In the genomic region with DNA sequence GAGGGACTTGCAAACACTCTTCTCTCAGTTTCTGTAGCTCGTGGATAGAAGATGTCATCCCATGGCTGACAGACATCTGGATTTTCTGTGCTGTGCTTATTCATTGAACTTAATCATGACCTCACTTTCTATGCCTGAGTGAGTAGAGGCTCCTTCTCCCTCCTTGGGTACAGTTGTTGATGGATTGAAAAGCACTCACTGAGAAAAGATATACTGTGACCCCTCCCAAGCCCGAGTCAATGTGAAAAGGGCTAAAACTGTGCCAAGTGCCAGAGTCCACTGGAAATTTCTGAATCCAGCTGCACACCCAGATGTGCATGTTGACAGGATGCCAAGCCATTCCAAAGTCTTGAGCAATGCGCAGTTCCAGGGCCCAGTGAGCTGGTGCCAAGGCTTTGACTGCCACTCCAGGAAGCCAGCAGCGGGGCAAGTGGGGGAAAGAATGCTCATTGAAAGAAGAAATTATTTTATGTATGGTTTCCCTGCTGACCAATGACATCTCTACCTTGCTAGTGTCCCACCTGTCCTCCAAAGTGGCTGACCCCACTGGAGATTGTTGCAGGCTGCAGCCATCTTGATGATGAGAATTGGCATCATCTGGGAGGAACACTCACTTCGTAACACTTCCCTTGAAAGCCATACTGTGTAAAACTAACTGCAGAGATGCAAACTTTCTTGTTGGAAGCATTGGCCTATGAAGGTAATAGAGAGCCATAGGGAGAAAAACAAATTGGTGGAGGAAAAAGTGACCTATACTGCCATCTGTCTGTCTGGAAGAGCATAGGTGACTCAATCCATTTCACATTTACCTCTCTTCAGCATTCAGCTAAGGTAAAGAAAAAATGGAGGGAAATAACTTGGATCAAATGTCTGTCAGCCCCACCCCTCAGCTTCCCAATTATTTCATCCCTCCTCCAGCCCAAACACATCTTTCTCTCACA, we compare ENCODE assay signal across 8 cellular contexts.
DNase-seq lines count a peak whose midpoint lies in the region; ATAC-seq, FAIRE-seq and TF ChIP-seq lines count a peak whose summit lies in the region.

No MANE protein-coding gene starts in this region.

- peaks cover 6% of the 10 kb centered on the region for H3K9me3 Mint-ChIP-seq in astrocyte (ENCODE audit: unreplicated experiment)

- no peak overlapping the region for H3K4me3 Mint-ChIP-seq in astrocyte (ENCODE audit: unreplicated experiment)

- H3K4me1 Mint-ChIP-seq in astrocyte (ENCODE audit: low read depth, unreplicated experiment) = no peaks in the 10 kb centered on the region

- TF ChIP-seq CTCF in HCT116 (IDR thresholded peaks at IDR 0.05 in 2 of 3, conservative IDR thresholded peaks at IDR 0.05 in 1 of 3; ENCODE audit: borderline replicate concordance in 1 of 3, insufficient read depth in 1 of 3, low read depth in 2 of 3, low read length in 2 of 3) (peak; percentile 35 to 66 (median 61); a peak in 5 of 6 replicates), astrocyte (IDR thresholded peaks at IDR 0.05; ENCODE audit: insufficient read depth, low read depth, low read length) (peak; percentile 51), kidney epithelial cell (IDR thresholded peaks at IDR 0.05; ENCODE audit: insufficient read depth, low read length, poor library complexity, severe bottlenecking) (peak; percentile 39)

- no peak overlapping the region for H3K27ac Mint-ChIP-seq in astrocyte (ENCODE audit: unreplicated experiment)

- no peaks in the 10 kb centered on the region for H3K79me2 ChIP-seq in HCT116 (ENCODE audit: insufficient read depth, low read length)
- H3K79me2 ChIP-seq in astrocyte (ENCODE audit: insufficient read depth, low read length) = no peaks in the 10 kb centered on the region

- no TSS peak for BruUV-seq in HCT116 (replicated peaks; lab: Mats Ljungman, UMichigan)

- RAD21 ChIA-PET in HCT116 (lab: Charles Lee; ENCODE audit: low non-redundant PET in 1 of 2, low total read pairs in 2 of 2, uncharacterized antibody in 2 of 2, unreplicated experiment in 2 of 2) = no interaction called here

- H3K4me1 ChIP-seq in HCT116 (ENCODE audit: control insufficient read depth in 1 of 2, insufficient read depth in 2 of 2, low read length in 2 of 2) (no peaks in the 10 kb centered on the region), astrocyte (ENCODE audit: insufficient read depth, low read length) (no peaks in the 10 kb centered on the region)

- POLR2A ChIA-PET in HCT116 (lab: Charles Lee) = no interaction called here

- CTCF ChIA-PET in HCT116 (lab: Charles Lee) = interaction anchor here (0.7 to 1.3 kb wide), 4 partner anchors 10 to 746 kb away, joined by 3 to 4 read pairs (median 3); no protein-coding TSS in a partner anchor

- peak; percentile 22 for DNase-seq in AG08395 (ENCODE audit: low spot score)
- DNase-seq in HCT116 (ENCODE audit: low read depth, low spot score) = peak; percentile 4
- DNase-seq in astrocyte (ENCODE audit: low read depth) = no peak
- DNase-seq in kidney epithelial cell (ENCODE audit: low read depth) = peak; percentile 9
- no peak for DNase-seq in NCI-H774 (lab: John Stamatoyannopoulos, UW)
- no peak for DNase-seq in NOMO-1 treated with DMSO at 0.1 percent for 48 hours (lab: John Stamatoyannopoulos, UW; ENCODE audit: unreplicated experiment)

- TF ChIP-seq RAD21 in HCT116 (IDR thresholded peaks at IDR 0.05; ENCODE audit: low read depth) = peak; percentile 53

- H3K27ac ChIP-seq in HCT116 (ENCODE audit: low read depth, low read length) = no peak overlapping the region
- H3K27ac ChIP-seq in astrocyte (ENCODE audit: low read depth, low read length) = no peak overlapping the region

- H3K27me3 Mint-ChIP-seq in astrocyte (ENCODE audit: low read depth, unreplicated experiment) = peaks cover 5% of the 10 kb centered on the region

- ATAC-seq in HCT116 = peak; percentile 83
- no peak for ATAC-seq in HG02840 (IDR thresholded peaks at IDR 0.05; ENCODE audit: low FRiP score, unreplicated experiment)
- ATAC-seq in GM19397 (IDR thresholded peaks at IDR 0.05; ENCODE audit: unreplicated experiment) = no peak

- H4K20me1 ChIP-seq in HCT116 (ENCODE audit: insufficient read depth) (no peaks in the 10 kb centered on the region), astrocyte (ENCODE audit: insufficient read depth, low read length) (no peaks in the 10 kb centered on the region)

- intact Hi-C loops in HCT116 (cut with micrococcal nuclease) = loop anchor here (1.0 to 10.0 kb wide), 3 partner anchors 445 to 1208 kb away; no protein-coding TSS in a partner anchor

- H3K9me3 ChIP-seq in HCT116 (ENCODE audit: control insufficient read depth in 1 of 2, insufficient read depth in 1 of 2, low read depth in 1 of 2, low read length in 2 of 2) (no peaks in the 10 kb centered on the region), astrocyte (ENCODE audit: insufficient read depth, low read depth, low read length) (peaks cover 6% of the 10 kb centered on the region)

- no peaks in the 10 kb centered on the region for H3K9me2 ChIP-seq in HCT116 (ENCODE audit: insufficient read depth)

- TF ChIP-seq POLR2A in HCT116 (IDR thresholded peaks at IDR 0.05; ENCODE audit: borderline replicate concordance, extremely low read depth, insufficient read depth, insufficient read length) = no peak

- no peak overlapping the region for H3K4me3 ChIP-seq in HCT116 (replicated peaks in 1 of 2; ENCODE audit: low read depth in 1 of 2, low read length in 2 of 2)
- no peak overlapping the region for H3K4me3 ChIP-seq in astrocyte (ENCODE audit: insufficient read depth, low read depth, low read length)
- no peak overlapping the region for H3K4me3 ChIP-seq in kidney epithelial cell (ENCODE audit: low read depth, low read length)

- H3K36me3 Mint-ChIP-seq in astrocyte (ENCODE audit: low read depth, unreplicated experiment) = peaks cover 2% of the 10 kb centered on the region

- no peaks in the 10 kb centered on the region for H3K36me3 ChIP-seq in HCT116 (ENCODE audit: control insufficient read depth in 1 of 2, insufficient read depth in 2 of 2, low read length in 2 of 2)
- H3K36me3 ChIP-seq in astrocyte (ENCODE audit: insufficient read depth, low read length) = no peaks in the 10 kb centered on the region
- no peaks in the 10 kb centered on the region for H3K36me3 ChIP-seq in kidney epithelial cell (ENCODE audit: control insufficient read depth, insufficient read depth, low read length)

- H3K27me3 ChIP-seq in HCT116 (ENCODE audit: insufficient read depth, low read length) (peaks cover 15% of the 10 kb centered on the region), astrocyte (ENCODE audit: insufficient read depth, low read length) (no peaks in the 10 kb centered on the region), kidney epithelial cell (ENCODE audit: control insufficient read depth, insufficient read depth, low read length) (no peaks in the 10 kb centered on the region)

- no peak overlapping the region for H3K4me2 ChIP-seq in HCT116 (ENCODE audit: low read length)
- no peak overlapping the region for H3K4me2 ChIP-seq in astrocyte (ENCODE audit: low read length)

- H3K9ac ChIP-seq in HCT116 (ENCODE audit: low read length) = no peak overlapping the region
- H3K9ac ChIP-seq in astrocyte (ENCODE audit: low read length) = no peak overlapping the region

- no peak for FAIRE-seq in astrocyte (lab: Jason Lieb, UNC)

- H2AFZ ChIP-seq in HCT116 (ENCODE audit: low read depth, low read length, poor library complexity, severe bottlenecking) (no peak overlapping the region), astrocyte (ENCODE audit: low read depth, low read length) (no peak overlapping the region)

TF ChIP-seq in HCT116, 20 proteins besides CTCF, POLR2A, EP300 and RAD21:
- TF ChIP-seq, protein P1, sequence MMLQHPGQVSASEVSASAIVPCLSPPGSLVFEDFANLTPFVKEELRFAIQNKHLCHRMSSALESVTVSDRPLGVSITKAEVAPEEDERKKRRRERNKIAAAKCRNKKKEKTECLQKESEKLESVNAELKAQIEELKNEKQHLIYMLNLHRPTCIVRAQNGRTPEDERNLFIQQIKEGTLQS (IDR thresholded peaks at IDR 0.05) = no peak
- TF ChIP-seq JUND (IDR thresholded peaks at IDR 0.05) = no peak
- TF ChIP-seq POLR2AphosphoS5 (IDR thresholded peaks at IDR 0.05; ENCODE audit: low read depth, low read length) = no peak
- TF ChIP-seq, protein P2, sequence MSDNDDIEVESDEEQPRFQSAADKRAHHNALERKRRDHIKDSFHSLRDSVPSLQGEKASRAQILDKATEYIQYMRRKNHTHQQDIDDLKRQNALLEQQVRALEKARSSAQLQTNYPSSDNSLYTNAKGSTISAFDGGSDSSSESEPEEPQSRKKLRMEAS (IDR thresholded peaks at IDR 0.05) = no peak
- TF ChIP-seq FOSL1 (IDR thresholded peaks at IDR 0.05; ENCODE audit: low read depth) = no peak

Comparison
In these comparisons a context has a peak if more than half of its experiments do, and no peak if none do; other contexts are left out.
1. DNase-seq: peak in AG08395 (single experiment), HCT116 (single experiment) and kidney epithelial cell (single experiment); none in astrocyte (single experiment), NCI-H774 (single experiment) and NOMO-1 treated with DMSO at 0.1 percent for 48 hours (single experiment).
2. Peak in every context shown above with its lines, with median percentiles within 50 percentile points of each other: CTCF ChIP-seq.